ENCODE assay signal across 12 cellular contexts in genomic region chr7:140676303-140676702, GRCh38.
A peak's percentile ranks its signal among the peaks of the same experiment; 100 is the strongest.
DNase-seq lines count a peak whose midpoint lies in the region; ATAC-seq and TF ChIP-seq lines count a peak whose summit lies in the region.
"Had no signal": no experiment of that assay in that cellular context is flagged by ENCODE, and none has a peak within 500 bp of the region (broad histone marks: within the 10 kb centered on the region; RNA-seq: fewer than 3 reads in every experiment).

No MANE protein-coding gene starts in this region.

- H3K27ac ChIP-seq in cingulate gyrus (ENCODE audit: low read depth, low read length), result peak overlapping the region; percentile 29
- H3K27ac ChIP-seq: right lobe of liver had no signal

- DNase-seq in NCI-H82 treated with DMSO at 0.1 percent for 48 hours (lab: John Stamatoyannopoulos, UW; ENCODE audit: unreplicated experiment), result no peak
- DNase-seq in GM03348 (ENCODE audit: low spot score), result no peak
- DNase-seq in NCI-H526 (lab: John Stamatoyannopoulos, UW), result no peak
- no peak for DNase-seq in NCI-H1694 treated with DMSO at 0.1 percent for 48 hours (lab: John Stamatoyannopoulos, UW)
- DNase-seq: HCEC 1CT; stimulated activated naive CD4-positive, alpha-beta T cell treated with Interleukin-2 at 50 U/mL for 16 hours had no signal

- TF ChIP-seq POLR2A in GM18505 (IDR thresholded peaks at IDR 0.05; ENCODE audit: borderline replicate concordance, extremely low read depth, insufficient read depth, insufficient read length), result no peak

- peak; percentile 39 for ATAC-seq in GM18505 (IDR thresholded peaks at IDR 0.05; ENCODE audit: unreplicated experiment)
- peak; percentile 43 for ATAC-seq in GM21528 (IDR thresholded peaks at IDR 0.05; ENCODE audit: low FRiP score, unreplicated experiment)
- peak; percentile 44 for ATAC-seq in HG03280 (IDR thresholded peaks at IDR 0.05; ENCODE audit: unreplicated experiment)
- ATAC-seq: activated naive CD4-positive, alpha-beta T cell treated with anti-CD3 and anti-CD28 coated beads, Interleukin-2, amount 50 U/mL, for 72 hours; right lobe of liver had no signal
